ENCODE assay signal across 18 cellular contexts in the genomic region with DNA sequence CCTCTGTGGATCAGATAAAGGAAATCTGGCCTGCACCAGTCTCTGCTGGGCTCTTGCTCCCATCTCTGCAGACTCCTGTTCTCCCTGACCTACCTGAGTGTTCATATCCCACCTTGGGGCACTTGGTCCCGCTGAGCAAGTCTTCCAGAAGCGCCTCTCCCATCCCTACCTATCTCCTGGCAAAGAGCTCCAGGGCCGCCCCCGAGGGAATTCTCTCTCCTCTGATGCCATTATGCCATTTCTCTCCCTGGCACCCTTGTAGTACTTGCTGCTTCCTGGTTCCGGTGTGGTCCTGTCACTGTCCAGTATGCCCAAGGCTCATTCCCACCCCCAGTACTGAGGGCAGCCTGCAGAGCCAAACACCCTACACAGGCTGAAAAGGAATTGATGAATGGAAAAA.
DNase-seq lines count a peak whose midpoint lies in the region; ATAC-seq, FAIRE-seq and TF ChIP-seq lines count a peak whose summit lies in the region.
"Had no signal": no experiment of that assay in that cellular context is flagged by ENCODE, and none has a peak within 500 bp of the region (broad histone marks: within the 10 kb centered on the region; RNA-seq: fewer than 3 reads in every experiment).

No MANE protein-coding gene starts in this region.

- no peak for TF ChIP-seq CTCF in chondrocyte (IDR thresholded peaks at IDR 0.05)
- no peak for TF ChIP-seq CTCF in pancreas (IDR thresholded peaks at IDR 0.05)
- TF ChIP-seq CTCF in brain microvascular endothelial cell (IDR thresholded peaks at IDR 0.05; ENCODE audit: low read depth, low read length, missing control alignments): no peak
- no peak for TF ChIP-seq CTCF in thyroid gland (IDR thresholded peaks at IDR 0.05)

- H3K36me3 ChIP-seq in pancreas (no peaks in the 10 kb centered on the region), brain microvascular endothelial cell (replicated peaks) (no peaks in the 10 kb centered on the region), thyroid gland (no peaks in the 10 kb centered on the region)
- H3K36me3 ChIP-seq: BLaER1, HAP-1 had no signal

- no peak for FAIRE-seq in pancreas (lab: Jason Lieb, UNC)
- FAIRE-seq: GM12892, GM18507 had no signal

- intact Hi-C loops in cardiac septum (cut with DNase I): no loop called here
- intact Hi-C loops in Right ventricle myocardium inferior (cut with DNase I): no loop called here
- intact Hi-C loops in pancreas (cut with DNase I): no loop called here
- intact Hi-C loops in thyroid gland (cut with DNase I): no loop called here

- DNase-seq in cardiac septum (ENCODE audit: low spot score) (peak; percentile 38), Right ventricle myocardium inferior (ENCODE audit: missing footprints) (no peak), chondrocyte (ENCODE audit: low spot score) (peak; percentile 43), pancreas (no peak), brain microvascular endothelial cell (no peak), thyroid gland (no peak)
- DNase-seq: 8988T; CD4-positive, alpha-beta memory T cell; DMS79; GDM1 had no signal

- H3K4me3 ChIP-seq in pancreas (no peak overlapping the region), brain microvascular endothelial cell (ENCODE audit: low read depth, low read length) (no peak overlapping the region), thyroid gland (replicated peaks in 1 of 3) (no peak overlapping the region)
- H3K4me3 ChIP-seq: BLaER1, HAP-1 had no signal

- H3K9me3 ChIP-seq in pancreas: no peaks in the 10 kb centered on the region
- no peaks in the 10 kb centered on the region for H3K9me3 ChIP-seq in thyroid gland
- H3K9me3 ChIP-seq: BLaER1, HAP-1 had no signal

- H3K27me3 Mint-ChIP-seq in chondrocyte (ENCODE audit: low read depth): peaks cover 10% of the 10 kb centered on the region

- peak overlapping the region in 2 of 4 donors; percentile 31 to 68 for H3K27ac ChIP-seq in pancreas
- no peak overlapping the region for H3K27ac ChIP-seq in brain microvascular endothelial cell
- H3K27ac ChIP-seq in thyroid gland: no peak overlapping the region
- H3K27ac ChIP-seq: BLaER1, HL-60 had no signal

- H3K9me3 Mint-ChIP-seq in chondrocyte (ENCODE audit: low read depth): no peaks in the 10 kb centered on the region
- H3K9me3 Mint-ChIP-seq: CD4-positive, alpha-beta memory T cell had no signal

- TF ChIP-seq POLR2A in thyroid gland (IDR thresholded peaks at IDR 0.05): no peak

- H3K4me1 ChIP-seq in pancreas (no peaks in the 10 kb centered on the region), thyroid gland (no peaks in the 10 kb centered on the region)
- H3K4me1 ChIP-seq: HAP-1 had no signal

- no peak for ATAC-seq in Right ventricle myocardium inferior
- peak in 3 of 4 donors; percentile 7 to 22 (median 19) for ATAC-seq in pancreas
- no peak for ATAC-seq in HG02870 (IDR thresholded peaks at IDR 0.05; ENCODE audit: unreplicated experiment)
- no peak for ATAC-seq in GM18870 (IDR thresholded peaks at IDR 0.05; ENCODE audit: unreplicated experiment)

- in situ Hi-C loops in brain microvascular endothelial cell (cut with HindIII; ENCODE audit: low pct_ligation_motif_present, low sequenced_read_pairs): no loop called here

- peaks cover 21% of the 10 kb centered on the region for H3K4me1 Mint-ChIP-seq in chondrocyte (ENCODE audit: low read depth)
- H3K4me1 Mint-ChIP-seq: CD14-positive monocyte had no signal

- WGBS in pancreas, 2 donors: 50 to 58% methylated on average over 5 of the region's 5 CpGs
- 75 to 76% methylated on average over 5 of the region's 5 CpGs for WGBS in thyroid gland, 2 donors

- H3K27me3 ChIP-seq in pancreas (no peaks in the 10 kb centered on the region), brain microvascular endothelial cell (replicated peaks) (no peaks in the 10 kb centered on the region), thyroid gland (no peaks in the 10 kb centered on the region)
- H3K27me3 ChIP-seq: BLaER1 had no signal

- no peak overlapping the region for H3K4me3 Mint-ChIP-seq in chondrocyte (ENCODE audit: unreplicated experiment)
- H3K4me3 Mint-ChIP-seq: CD14-positive monocyte; CD4-positive, alpha-beta memory T cell had no signal

- H3K36me3 Mint-ChIP-seq in chondrocyte (ENCODE audit: low read depth): no peaks in the 10 kb centered on the region
- H3K36me3 Mint-ChIP-seq: CD14-positive monocyte; CD4-positive, alpha-beta memory T cell had no signal

- H3K27ac Mint-ChIP-seq in chondrocyte (ENCODE audit: unreplicated experiment): no peak overlapping the region
- H3K27ac Mint-ChIP-seq: CD4-positive, alpha-beta memory T cell had no signal

Comparison
In these comparisons a context has a peak if more than half of its experiments do, and no peak if none do; other contexts are left out.
1. DNase-seq: peak in cardiac septum (single experiment) and chondrocyte (single experiment); none in Right ventricle myocardium inferior (single experiment), pancreas (0 of 6), brain microvascular endothelial cell (single experiment) and thyroid gland (0 of 2).
2. ATAC-seq: peak in pancreas (3 of 4); none in Right ventricle myocardium inferior (single experiment), HG02870 (single experiment) and GM18870 (single experiment).